ENCODE assay signal across 13 cellular contexts in genomic region chr13:88068975-88069374, GRCh38.
DNase-seq lines count a peak whose midpoint lies in the region; ATAC-seq and TF ChIP-seq lines count a peak whose summit lies in the region.
"Had no signal": no experiment of that assay in that cellular context is flagged by ENCODE, and none has a peak within 500 bp of the region (broad histone marks: within the 10 kb centered on the region; RNA-seq: fewer than 3 reads in every experiment).

No MANE protein-coding gene starts in this region.

- intact Hi-C loops in HCT116 (cut with micrococcal nuclease) = loop anchor here (2.0 kb wide), 1 partner anchor 998 kb away; no protein-coding TSS in a partner anchor

- H3K36me3 ChIP-seq in HCT116 (ENCODE audit: control insufficient read depth in 1 of 2, insufficient read depth in 2 of 2, low read length in 2 of 2) = no peaks in the 10 kb centered on the region
- H3K36me3 ChIP-seq: cardiac muscle cell, neutrophil had no signal

- H3K27ac ChIP-seq in HCT116 (ENCODE audit: low read depth, low read length) = no peak overlapping the region
- H3K27ac ChIP-seq: cardiac muscle cell, neutrophil had no signal

- H3K4me1 ChIP-seq in HCT116 (ENCODE audit: control insufficient read depth in 1 of 2, insufficient read depth in 2 of 2, low read length in 2 of 2) = no peaks in the 10 kb centered on the region

- no peaks in the 10 kb centered on the region for H3K27me3 ChIP-seq in HCT116 (ENCODE audit: insufficient read depth, low read length)
- H3K27me3 ChIP-seq: cardiac muscle cell, neutrophil had no signal

- TF ChIP-seq RAD21 in HCT116 (IDR thresholded peaks at IDR 0.05; ENCODE audit: low read depth) = no peak

- peak in 2 of 3 experiments; percentile 31 to 37; a peak in 4 of 6 replicates for TF ChIP-seq CTCF in HCT116 (IDR thresholded peaks at IDR 0.05 in 2 of 3, conservative IDR thresholded peaks at IDR 0.05 in 1 of 3; ENCODE audit: borderline replicate concordance in 1 of 3, insufficient read depth in 1 of 3, low read depth in 2 of 3, low read length in 2 of 3)

- no peak for TF ChIP-seq POLR2A in HCT116 (IDR thresholded peaks at IDR 0.05; ENCODE audit: borderline replicate concordance, extremely low read depth, insufficient read depth, insufficient read length)

- no peak overlapping the region for H3K9ac ChIP-seq in HCT116 (ENCODE audit: low read length)

- no peak overlapping the region for H2AFZ ChIP-seq in HCT116 (ENCODE audit: low read depth, low read length, poor library complexity, severe bottlenecking)

- in situ Hi-C loops in SK-MEL-5 (cut with HindIII; ENCODE audit: low pct_unique_long_range_greater_than_20kb, low sequenced_read_pairs) = no loop called here

- RAD21 ChIA-PET in HCT116 (lab: Charles Lee; ENCODE audit: low non-redundant PET in 1 of 2, low total read pairs in 2 of 2, uncharacterized antibody in 2 of 2, unreplicated experiment in 2 of 2) = no interaction called here

- no peak overlapping the region for H3K4me2 ChIP-seq in HCT116 (ENCODE audit: low read length)

- no TSS peak for BruUV-seq in HCT116 (replicated peaks; lab: Mats Ljungman, UMichigan)

- no peaks in the 10 kb centered on the region for H3K9me2 ChIP-seq in HCT116 (ENCODE audit: insufficient read depth)

- POLR2A ChIA-PET in HCT116 (lab: Charles Lee) = no interaction called here

- H3K4me3 ChIP-seq in HCT116 (replicated peaks in 1 of 2; ENCODE audit: low read depth in 1 of 2, low read length in 2 of 2) = no peak overlapping the region
- H3K4me3 ChIP-seq: cardiac muscle cell had no signal

- no peaks in the 10 kb centered on the region for H3K79me2 ChIP-seq in HCT116 (ENCODE audit: insufficient read depth, low read length)

- CTCF ChIA-PET in HCT116 (lab: Charles Lee) = no interaction called here

- H3K9me3 ChIP-seq in HCT116 (ENCODE audit: control insufficient read depth in 1 of 2, insufficient read depth in 1 of 2, low read depth in 1 of 2, low read length in 2 of 2) = no peaks in the 10 kb centered on the region
- H3K9me3 ChIP-seq: neutrophil had no signal

- ATAC-seq in HCT116 (peak; percentile 64), GM21360 (IDR thresholded peaks at IDR 0.05; ENCODE audit: unreplicated experiment) (no peak), GM21526 (IDR thresholded peaks at IDR 0.05; ENCODE audit: low FRiP score, unreplicated experiment) (no peak)
- ATAC-seq: activated CD8-positive, alpha-beta memory T cell treated with anti-CD3 and anti-CD28 coated beads, Interleukin-2, amount 10 ng/mL, durations not matched to agents 7 days and 5 days had no signal

- no peaks in the 10 kb centered on the region for H4K20me1 ChIP-seq in HCT116 (ENCODE audit: insufficient read depth)

- DNase-seq in NCI-H146 (lab: John Stamatoyannopoulos, UW) (peak; percentile 26), NCI-H146 treated with DMSO at 0.1 percent for 48 hours (lab: John Stamatoyannopoulos, UW; ENCODE audit: unreplicated experiment) (no peak), HCT116 (ENCODE audit: low read depth, low spot score) (no peak), SK-MEL-5 (ENCODE audit: low read depth, low spot score) (peak; percentile 64), islet precursor cell (peak; percentile 66), NCI-H2227 treated with DMSO at 0.1 percent for 48 hours (lab: John Stamatoyannopoulos, UW) (no peak)
- DNase-seq: activated CD8-positive, alpha-beta memory T cell treated with anti-CD3 and anti-CD28 coated beads, Interleukin-2, amount 10 ng/mL, durations not matched to agents 7 days and 5 days; NCI-H1105 treated with DMSO at 0.1 percent for 48 hours; stimulated activated CD8-positive, alpha-beta memory T cell treated with anti-CD3 and anti-CD28 coated beads, Interleukin-4, amount 100 ng/mL, for 48 hours had no signal

TF ChIP-seq in HCT116, 20 proteins besides CTCF, POLR2A, EP300 and RAD21:
- TF ChIP-seq SP1 (IDR thresholded peaks at IDR 0.05; ENCODE audit: low read depth) = no peak
- no peak for TF ChIP-seq POLR2AphosphoS5 (IDR thresholded peaks at IDR 0.05; ENCODE audit: low read depth, low read length)

Comparison
In these comparisons a context has a peak if more than half of its experiments do, and no peak if none do; other contexts are left out.
1. DNase-seq: peak in NCI-H146 (single experiment), SK-MEL-5 (single experiment) and islet precursor cell (single experiment); none in NCI-H146 treated with DMSO at 0.1 percent for 48 hours (single experiment), HCT116 (single experiment) and NCI-H2227 treated with DMSO at 0.1 percent for 48 hours (single experiment).